ENCODE assay signal across 8 cellular contexts in genomic region chr1:35557611-35558373, GRCh38. TPM values are rescaled to one million over a fixed set of nuclear protein-coding genes. Genes with fewer than 3 reads are reported as not detected.
DNase-seq lines count a peak whose midpoint lies in the region; ATAC-seq and TF ChIP-seq lines count a peak whose summit lies in the region.

TSS of gene NCDN (plus strand) at chr1:35557799. CDS start at chr1:35558191, 392 bp downstream.

- no peaks in the 10 kb centered on the region for H3K27me3 Mint-ChIP-seq in chondrocyte (ENCODE audit: low read depth)

- TF ChIP-seq POLR2A in GM19099 (IDR thresholded peaks at IDR 0.05; ENCODE audit: extremely low read depth, insufficient read length, low read depth), result peak; percentile 90

- H3K4me1 Mint-ChIP-seq in chondrocyte (ENCODE audit: low read depth), result peaks cover 50% of the 10 kb centered on the region

- peak within 1 kb of the TSS; percentile 80 for H3K4me3 ChIP-seq in kidney epithelial cell (ENCODE audit: low read depth, low read length)

- H3K36me3 ChIP-seq in kidney epithelial cell (ENCODE audit: control insufficient read depth, insufficient read depth, low read length), result no peaks in the 10 kb centered on the region

- peak; percentile 84 for ATAC-seq in HG03432 (IDR thresholded peaks at IDR 0.05; ENCODE audit: unreplicated experiment)

- H3K9me3 Mint-ChIP-seq in chondrocyte (ENCODE audit: low read depth), result no peaks in the 10 kb centered on the region

- no peaks in the 10 kb centered on the region for H3K27me3 ChIP-seq in kidney epithelial cell (ENCODE audit: control insufficient read depth, insufficient read depth, low read length)

- TF ChIP-seq CTCF in chondrocyte (IDR thresholded peaks at IDR 0.05) (peak; percentile 7), kidney epithelial cell (IDR thresholded peaks at IDR 0.05; ENCODE audit: insufficient read depth, low read length, poor library complexity, severe bottlenecking) (no peak)

- DNase-seq in AG20443 (ENCODE audit: low spot score) (peak; percentile 97), NCI-H510A treated with DMSO at 0.1 percent for 48 hours (lab: John Stamatoyannopoulos, UW) (peak; percentile 100), chondrocyte (ENCODE audit: low spot score) (peak; percentile 99), kidney epithelial cell (ENCODE audit: low read depth) (peak; percentile 88)
- DNase-seq in activated CD4-positive, alpha-beta T cell treated with anti-CD3 and anti-CD28 coated beads for 24 hours (ENCODE audit: low read depth in 2 of 2), result peak; percentile 93 to 96
- peak; percentile 95 to 97 for DNase-seq in stimulated activated CD4-positive, alpha-beta T cell treated with anti-CD3 and anti-CD28 coated beads, Interleukin-15, amount 100 ng/mL, for 48 hours (ENCODE audit: low read depth in 2 of 2)

- H3K36me3 Mint-ChIP-seq in chondrocyte (ENCODE audit: low read depth), result peaks cover 9% of the 10 kb centered on the region

- peak within 1 kb of the TSS; percentile 90 for H3K27ac Mint-ChIP-seq in chondrocyte (ENCODE audit: unreplicated experiment)

- H3K4me3 Mint-ChIP-seq in chondrocyte (ENCODE audit: unreplicated experiment), result peak within 1 kb of the TSS; percentile 97

RNA-seq across cellular contexts. Expression of gene NCDN, which starts in this region (rescaled TPM):
- 35.3 to 46.5 TPM (median 36.4 TPM) in 3 replicates for total RNA-seq in chondrocyte
- 24.5 and 30.0 TPM in 2 replicates for total RNA-seq in kidney epithelial cell

Comparison
In these comparisons a context has a peak if more than half of its experiments do, and no peak if none do; other contexts are left out.
1. Peak in every context shown above with its lines: DNase-seq, ATAC-seq and H3K4me3 ChIP-seq.